8 cellular contexts compared by ENCODE assay signal in the genomic region with DNA sequence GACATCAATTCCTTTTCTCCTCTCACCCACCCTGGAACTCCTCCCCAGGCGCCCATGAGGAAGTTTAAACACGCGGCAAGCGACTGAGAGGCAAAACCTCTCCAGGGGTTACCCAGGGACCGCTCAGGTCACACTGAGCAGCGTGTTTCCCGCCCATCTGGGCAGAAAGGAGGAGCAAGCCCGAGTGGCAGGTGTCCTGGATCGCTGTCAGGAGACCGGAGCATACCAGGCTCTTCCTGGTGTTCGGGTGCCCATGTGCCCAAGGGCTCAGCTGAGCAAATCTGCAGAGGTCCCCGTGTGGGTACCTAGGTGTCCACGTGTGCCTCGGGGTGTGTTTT. TPM values are rescaled to one million over a fixed set of nuclear protein-coding genes. Genes with fewer than 3 reads are reported as not detected.
DNase-seq lines count a peak whose midpoint lies in the region; ATAC-seq, FAIRE-seq and TF ChIP-seq lines count a peak whose summit lies in the region.

No MANE protein-coding gene starts in this region.

- no peaks in the 10 kb centered on the region for H3K27me3 ChIP-seq in gastrocnemius medialis

- H3K9me3 ChIP-seq in A549 (no peaks in the 10 kb centered on the region), gastrocnemius medialis (no peaks in the 10 kb centered on the region)

- peaks cover 0 to 14% of the 10 kb centered on the region in 2 donors for H3K36me3 ChIP-seq in gastrocnemius medialis

- CTCF ChIA-PET in A549 (lab: Yijun Ruan, JAX): interaction anchor here (1.0 to 2.6 kb wide), 21 partner anchors 9 to 426 kb away, joined by 3 to 33 read pairs (median 4); a partner anchor contains a TSS
- CTCF ChIA-PET in activated naive CD4-positive, alpha-beta T cell treated with anti-CD3 and anti-CD28 coated beads, Interleukin-2, amount 10 ng/mL, durations not matched to agents 7 days and 5 days (lab: Charles Lee): interaction anchor here (0.8 to 2.6 kb wide), 13 partner anchors 9 to 123 kb away, joined by 3 to 22 read pairs (median 4); a partner anchor contains a TSS

- 4% methylated on average over 7 of the region's 14 CpGs for WGBS in A549 (ENCODE audit: missing lambda C conversion rate)

- H3K4me3 ChIP-seq in A549: peak overlapping the region; percentile 72
- peak overlapping the region; percentile 84 to 92 (median 86) for H3K4me3 ChIP-seq in gastrocnemius medialis

- no peak for TF ChIP-seq EP300 in A549 (IDR thresholded peaks at IDR 0.05)

- TF ChIP-seq POLR2A in A549 (IDR thresholded peaks at IDR 0.05; ENCODE audit: low read length) (no peak), GM18505 (IDR thresholded peaks at IDR 0.05; ENCODE audit: borderline replicate concordance, extremely low read depth, insufficient read depth, insufficient read length) (no peak), gastrocnemius medialis (IDR thresholded peaks at IDR 0.05) (no peak)

- peak overlapping the region; percentile 75 to 90 for H3K27ac ChIP-seq in A549
- H3K27ac ChIP-seq in gastrocnemius medialis: peak overlapping the region; percentile 88 to 96 (median 94)

- H3K4me1 ChIP-seq in A549 (peaks cover 12% of the 10 kb centered on the region), gastrocnemius medialis (peaks cover 8 to 9% of the 10 kb centered on the region in 2 donors)

- POLR2A ChIA-PET in A549 (lab: Yijun Ruan, JAX): interaction anchor here (0.6 to 2.7 kb wide), 23 partner anchors 10 to 491 kb away, joined by 3 to 81 read pairs (median 5); a partner anchor contains a TSS

- intact Hi-C loops in gastrocnemius medialis (cut with DNase I; ENCODE audit: low total_unique reads): loop anchor here (1.0 to 2.0 kb wide), 2 partner anchors 18 to 117 kb away; a partner anchor contains a TSS

- H3K36me3 Mint-ChIP-seq in activated naive CD4-positive, alpha-beta T cell treated with anti-CD3 and anti-CD28 coated beads, Interleukin-2, amount 10 ng/mL, durations not matched to agents 7 days and 5 days: peaks cover 20% of the 10 kb centered on the region

- peak overlapping the region; percentile 99 for H3K4me3 Mint-ChIP-seq in activated naive CD4-positive, alpha-beta T cell treated with anti-CD3 and anti-CD28 coated beads, Interleukin-2, amount 10 ng/mL, durations not matched to agents 7 days and 5 days

- no peak for TF ChIP-seq CTCF in A549 (IDR thresholded peaks at IDR 0.05)
- no peak for TF ChIP-seq CTCF in gastrocnemius medialis (IDR thresholded peaks at IDR 0.05 in 4 of 5, conservative IDR thresholded peaks at IDR 0.05 in 1 of 5)

- DNase-seq in A549 (ENCODE audit: low read depth in 1 of 2, low spot score in 1 of 2): peak in 1 of 2 experiments; percentile 64
- DNase-seq in NCI-H2227 treated with DMSO at 0.1 percent for 48 hours (lab: John Stamatoyannopoulos, UW): peak; percentile 37
- DNase-seq in activated naive CD4-positive, alpha-beta T cell treated with anti-CD3 and anti-CD28 coated beads, Interleukin-2, amount 10 ng/mL, durations not matched to agents 7 days and 5 days: no peak
- DNase-seq in hepatic stellate cell (ENCODE audit: low spot score): peak; percentile 49
- no peak for DNase-seq in gastrocnemius medialis
- DNase-seq in activated effector memory CD4-positive, alpha-beta T cell treated with Interleukin-2 at 50 U/mL for 16 hours: no peak

- no peak for TF ChIP-seq RAD21 in A549 (conservative IDR thresholded peaks at IDR 0.05 in 1 of 2, IDR thresholded peaks at IDR 0.05 in 1 of 2)

- ATAC-seq in A549 (peak; percentile 62 to 71), GM18505 (IDR thresholded peaks at IDR 0.05; ENCODE audit: unreplicated experiment) (peak; percentile 2), HG03066 (IDR thresholded peaks at IDR 0.05; ENCODE audit: low read depth, unreplicated experiment) (peak; percentile 16), gastrocnemius medialis (peak; percentile 21 to 27)

- H3K4me1 Mint-ChIP-seq in activated naive CD4-positive, alpha-beta T cell treated with anti-CD3 and anti-CD28 coated beads, Interleukin-2, amount 10 ng/mL, durations not matched to agents 7 days and 5 days: peaks cover 25% of the 10 kb centered on the region

- peak overlapping the region; percentile 93 for H3K4me2 ChIP-seq in A549

- FAIRE-seq in A549 (lab: Jason Lieb, UNC): no peak

- peak overlapping the region; percentile 100 for H3K27ac Mint-ChIP-seq in activated naive CD4-positive, alpha-beta T cell treated with anti-CD3 and anti-CD28 coated beads, Interleukin-2, amount 10 ng/mL, durations not matched to agents 7 days and 5 days

- H3K9me3 Mint-ChIP-seq in activated naive CD4-positive, alpha-beta T cell treated with anti-CD3 and anti-CD28 coated beads, Interleukin-2, amount 10 ng/mL, durations not matched to agents 7 days and 5 days: no peaks in the 10 kb centered on the region

- in situ Hi-C loops in gastrocnemius medialis (cut with MboI; ENCODE audit: low sequenced_read_pairs in 4 of 4): no loop called here

- peaks cover 5% of the 10 kb centered on the region for H3K27me3 Mint-ChIP-seq in activated naive CD4-positive, alpha-beta T cell treated with anti-CD3 and anti-CD28 coated beads, Interleukin-2, amount 10 ng/mL, durations not matched to agents 7 days and 5 days

TF ChIP-seq in A549, 52 proteins besides CTCF, POLR2A, EP300 and RAD21:
- TF ChIP-seq TFCP2L1 (CRISPR knock-in tag; IDR thresholded peaks at IDR 0.05) (no peak), FOSL2 (IDR thresholded peaks at IDR 0.05) (no peak), FOSL2 (CRISPR knock-in tag; IDR thresholded peaks at IDR 0.05) (0 out of 2 replicates have a peak, but pooled peaks have one; percentile 9)

RNA-seq across cellular contexts. Expression of a gene that starts 0.5 kb away (rescaled TPM):
- 14.8 and 15.3 TPM in 2 replicates for polyA plus RNA-seq in A549 (2011; rRNA removed)
- 32.0 and 35.2 TPM in 2 replicates for polyA plus RNA-seq in A549 (2012; cell fraction: cytosol; rRNA removed)
- polyA plus RNA-seq in A549 (2012; cell fraction: nucleus; rRNA removed): 27.7 and 28.9 TPM in 2 replicates
- polyA plus RNA-seq in A549 (2017; fragmentation: RNase III; extraction: RNeasy Plus Mini Kit Qiagen cat#74134 plus additional on column Dnase treatment): 13.7 to 16.4 TPM (median 14.9 TPM) in 3 replicates
- 14.5 and 15.7 TPM in 2 replicates for polyA minus RNA-seq in A549 (2011; rRNA and poly(A)+ RNA removed)
- total RNA-seq in gastrocnemius medialis: 10 to 100 TPM in 3 of 4 donors, 1 to 10 TPM in 1; 6.1 to 18.7 (median 14.4) TPM

RNA-seq across cellular contexts. Expression of a gene that starts 17.7 kb away (rescaled TPM):
- polyA plus RNA-seq in A549 (2011; rRNA removed) (61.0 and 71.4 TPM in 2 replicates), A549 (2017; fragmentation: RNase III; extraction: RNeasy Plus Mini Kit Qiagen cat#74134 plus additional on column Dnase treatment) (22.2 to 24.6 TPM (median 23.9 TPM) in 3 replicates)
- polyA plus RNA-seq in A549 (2012; cell fraction: cytosol; rRNA removed): 57.0 and 65.8 TPM in 2 replicates
- polyA plus RNA-seq in A549 (2012; cell fraction: nucleus; rRNA removed): 46.6 and 47.8 TPM in 2 replicates
- 70.5 and 70.8 TPM in 2 replicates for polyA minus RNA-seq in A549 (2011; rRNA and poly(A)+ RNA removed)
- 10 to 100 TPM; 50.5 to 96.1 (median 72.4) TPM for total RNA-seq in gastrocnemius medialis

RNA-seq across cellular contexts. Expression of a gene that starts 27.1 kb away (rescaled TPM):
- polyA plus RNA-seq in A549 (2011; rRNA removed) (144 and 157 TPM in 2 replicates), A549 (2017; fragmentation: RNase III; extraction: RNeasy Plus Mini Kit Qiagen cat#74134 plus additional on column Dnase treatment) (161 to 164 TPM (median 163 TPM) in 3 replicates)
- polyA plus RNA-seq in A549 (2012; cell fraction: cytosol; rRNA removed): 148 and 176 TPM in 2 replicates
- 91.3 and 93.4 TPM in 2 replicates for polyA plus RNA-seq in A549 (2012; cell fraction: nucleus; rRNA removed)
- 76.8 and 97.2 TPM in 2 replicates for polyA minus RNA-seq in A549 (2011; rRNA and poly(A)+ RNA removed)
- 100 to 1,000 TPM in 1 of 4 donors, 10 to 100 TPM in 3; 68.5 to 118 (median 82.6) TPM for total RNA-seq in gastrocnemius medialis

RNA-seq across cellular contexts. Expression of a gene that starts 27.3 kb away (rescaled TPM):
- polyA plus RNA-seq in A549 (2011; rRNA removed) (40.9 and 43.6 TPM in 2 replicates), A549 (2017; fragmentation: RNase III; extraction: RNeasy Plus Mini Kit Qiagen cat#74134 plus additional on column Dnase treatment) (34.5 to 42.8 TPM (median 35.8 TPM) in 3 replicates)
- 33.7 and 38.1 TPM in 2 replicates for polyA plus RNA-seq in A549 (2012; cell fraction: cytosol; rRNA removed)
- 183 and 227 TPM in 2 replicates for polyA plus RNA-seq in A549 (2012; cell fraction: nucleus; rRNA removed)
- 66.4 and 91.5 TPM in 2 replicates for polyA minus RNA-seq in A549 (2011; rRNA and poly(A)+ RNA removed)
- total RNA-seq in gastrocnemius medialis: 10 to 100 TPM; 31.3 to 42.3 (median 35.3) TPM

Comparison
In these comparisons a context has a peak if more than half of its experiments do, and no peak if none do; other contexts are left out.
1. ATAC-seq: peak in every context shown above with its lines; median percentile 66 in A549; 24 in gastrocnemius medialis; 16 in HG03066; 2 in GM18505.
2. DNase-seq: peak in NCI-H2227 treated with DMSO at 0.1 percent for 48 hours (single experiment) and hepatic stellate cell (single experiment); none in activated naive CD4-positive, alpha-beta T cell treated with anti-CD3 and anti-CD28 coated beads, Interleukin-2, amount 10 ng/mL, durations not matched to agents 7 days and 5 days (single experiment), gastrocnemius medialis (0 of 2) and activated effector memory CD4-positive, alpha-beta T cell treated with Interleukin-2 at 50 U/mL for 16 hours (single experiment).